In the genomic region with DNA sequence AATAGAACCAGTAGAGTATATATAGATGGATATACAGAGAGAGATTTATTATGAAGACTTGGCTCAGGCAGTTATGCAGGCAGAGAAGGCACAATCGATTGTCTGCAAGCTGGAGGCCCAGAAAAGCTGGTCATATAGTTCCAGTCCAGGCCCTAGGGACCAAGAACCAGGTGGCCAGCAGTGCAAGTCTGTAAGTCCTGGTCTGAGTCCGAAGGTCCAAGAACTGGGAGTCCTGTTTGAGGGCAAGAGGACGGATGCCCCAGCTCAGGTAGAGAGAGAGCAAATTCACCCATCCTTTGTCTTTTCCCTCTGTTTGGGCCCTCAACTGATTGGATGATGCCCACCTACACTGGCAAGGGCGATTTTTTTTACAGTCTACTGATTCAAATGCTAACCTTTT, we compare ENCODE assay signal across 35 cellular contexts.
A peak's percentile ranks its signal among the peaks of the same experiment; 100 is the strongest.
DNase-seq lines count a peak whose midpoint lies in the region; ATAC-seq, FAIRE-seq and TF ChIP-seq lines count a peak whose summit lies in the region.
"Had no signal": no experiment of that assay in that cellular context is flagged by ENCODE, and none has a peak within 500 bp of the region (broad histone marks: within the 10 kb centered on the region; RNA-seq: fewer than 3 reads in every experiment).

No MANE protein-coding gene starts in this region.

- no peaks in the 10 kb centered on the region for H3K79me2 ChIP-seq in HepG2 (ENCODE audit: insufficient read depth, low read length)

- TF ChIP-seq POLR2A in HepG2 (IDR thresholded peaks at IDR 0.05; ENCODE audit: insufficient read depth in 1 of 2, low read depth in 2 of 2, low read length in 2 of 2) = no peak
- TF ChIP-seq POLR2A in right lobe of liver (IDR thresholded peaks at IDR 0.05) = no peak

- intact Hi-C loops in HepG2 (cut with micrococcal nuclease; ENCODE audit: unreplicated experiment) = no loop called here
- intact Hi-C loops in right lobe of liver (cut with DNase I) = no loop called here

- WGBS in HepG2 (ENCODE audit: low lambda C conversion rate) = 74% methylated on average over 4 of the region's 4 CpGs
- WGBS in liver = 73% methylated on average over 4 of the region's 4 CpGs
- 47% methylated on average over 2 of the region's 4 CpGs for WGBS in right lobe of liver (ENCODE audit: insufficient coverage, low coverage, low lambda C conversion rate, missing lambda C conversion rate)

- no peaks in the 10 kb centered on the region for H4K20me1 ChIP-seq in HepG2 (ENCODE audit: insufficient read depth, low read length)
- H4K20me1 ChIP-seq: BLaER1; BLaER1 treated with 17β-estradiol and CSF1 and Interleukin-3, amounts not matched to agents 10 nM and 100 nM had no signal

- no peak for TF ChIP-seq RAD21 in HepG2 (CRISPR knock-in tag; IDR thresholded peaks at IDR 0.05)
- no peak for TF ChIP-seq RAD21 in liver (IDR thresholded peaks at IDR 0.05)

- ATAC-seq in left lobe of liver (peak; percentile 63), HepG2 (no peak), right lobe of liver (peak in 3 of 4 donors; percentile 44 to 62 (median 61)), GM18502 (IDR thresholded peaks at IDR 0.05; ENCODE audit: poor library complexity, unreplicated experiment) (no peak)
- ATAC-seq: A549; CD8-positive, alpha-beta T cell had no signal

- TF ChIP-seq CTCF in HepG2 (CRISPR knock-in tag; IDR thresholded peaks at IDR 0.05) (no peak), liver (IDR thresholded peaks at IDR 0.05; ENCODE audit: low read depth, low read length, missing input control) (no peak), right lobe of liver (IDR thresholded peaks at IDR 0.05) (no peak)

- no peak overlapping the region for H3K4me3 ChIP-seq in HepG2 (replicated peaks in 1 of 3; ENCODE audit: insufficient read depth in 1 of 3, low read depth in 2 of 3, low read length in 3 of 3)
- no peak overlapping the region for H3K4me3 ChIP-seq in liver (ENCODE audit: low read depth in 1 of 3, low read length in 3 of 3)
- no peak overlapping the region for H3K4me3 ChIP-seq in right lobe of liver
- H3K4me3 ChIP-seq: A549; BLaER1; BLaER1 treated with 17β-estradiol and CSF1 and Interleukin-3, amounts not matched to agents 10 nM and 100 nM had no signal

- DNase-seq in left lobe of liver (ENCODE audit: low spot score) (peak; percentile 54), HepG2 (ENCODE audit: low spot score) (no peak), right lobe of liver (peak in 2 of 3 donors; percentile 54 to 57), NCI-H128 (lab: John Stamatoyannopoulos, UW; ENCODE audit: unreplicated experiment) (no peak), anterior cingulate cortex (lab: John Stamatoyannopoulos, UW) (no peak), SW480 (ENCODE audit: low spot score) (no peak)
- DNase-seq: 8988T; ACHN; AML-193; BE2C; C1 segment of cervical spinal cord; Caco-2; Calu3; CD4-positive, alpha-beta memory T cell; CD4-positive, alpha-beta T cell; CD4-positive, CD25-positive, alpha-beta regulatory T cell; CD8-positive, alpha-beta memory T cell; CD8-positive, alpha-beta T cell; COR-L47; DMS 273 treated with DMSO at 0.1 percent for 48 hours; DMS153; DMS53; DMS79; DMS79 treated with DMSO at 0.1 percent for 48 hours; DND-41; EL had no signal

- H3K4me2 ChIP-seq in HepG2 (ENCODE audit: low read depth, low read length) = no peak overlapping the region
- H3K4me2 ChIP-seq: A549; BLaER1; BLaER1 treated with 17β-estradiol and CSF1 and Interleukin-3, amounts not matched to agents 10 nM and 100 nM had no signal

- POLR2A ChIA-PET in HepG2 (lab: Yijun Ruan, JAX) = no interaction called here

- in situ Hi-C loops in HepG2 (cut with HindIII; ENCODE audit: extremely low pct_ligation_motif_present, low pct_unique_long_range_greater_than_20kb) = no loop called here

- no peak overlapping the region for H2AFZ ChIP-seq in HepG2 (ENCODE audit: low read length)

- BruUV-seq in HepG2 (replicated peaks; lab: Mats Ljungman, UMichigan) = no TSS peak

- no peaks in the 10 kb centered on the region for H3K27me3 ChIP-seq in HepG2 (ENCODE audit: control insufficient read depth in 1 of 2, insufficient read depth in 2 of 2, low read length in 2 of 2)
- H3K27me3 ChIP-seq in liver (ENCODE audit: control insufficient read depth in 4 of 4, insufficient read depth in 4 of 4, low read length in 3 of 4) = no peaks in the 10 kb centered on the region
- no peaks in the 10 kb centered on the region for H3K27me3 ChIP-seq in right lobe of liver
- H3K27me3 ChIP-seq: BE2C; BLaER1; BLaER1 treated with 17β-estradiol and CSF1 and Interleukin-3, amounts not matched to agents 10 nM and 100 nM had no signal

- TF ChIP-seq EP300 in HepG2 (IDR thresholded peaks at IDR 0.05; ENCODE audit: low read depth in 2 of 2, low read length in 2 of 2) = no peak
- no peak for TF ChIP-seq EP300 in HepG2 (CRISPR knock-in tag; IDR thresholded peaks at IDR 0.05; ENCODE audit: borderline replicate concordance)

- FAIRE-seq in HepG2 (lab: Jason Lieb, UNC) = no peak
- FAIRE-seq: A204.1, A549, D721Med had no signal

- CTCF ChIA-PET in HepG2 (lab: Yijun Ruan, JAX; ENCODE audit: low intra/inter-chr PET ratio, low total read pairs) = no interaction called here

- H3K27ac ChIP-seq in HepG2 (ENCODE audit: extremely low read length, insufficient read depth, low read length) (no peak overlapping the region), liver (ENCODE audit: low read depth in 1 of 2, low read length in 2 of 2) (no peak overlapping the region), right lobe of liver (peak overlapping the region in 2 of 3 donors; percentile 57 to 81)
- H3K27ac ChIP-seq: 22Rv1; A549; BLaER1; BLaER1 treated with 17β-estradiol and CSF1 and Interleukin-3, amounts not matched to agents 10 nM and 100 nM; C4-2B had no signal

- H3K9ac ChIP-seq in HepG2 (ENCODE audit: insufficient read depth, low read depth, low read length) (no peak overlapping the region), liver (ENCODE audit: low read depth in 1 of 2, low read length in 2 of 2) (no peak overlapping the region)
- H3K9ac ChIP-seq: BLaER1; BLaER1 treated with 17β-estradiol and CSF1 and Interleukin-3, amounts not matched to agents 10 nM and 100 nM had no signal

- H3K4me1 ChIP-seq in HepG2 (ENCODE audit: insufficient read depth, low read length) (peaks cover 12% of the 10 kb centered on the region), liver (ENCODE audit: control insufficient read depth in 4 of 4, insufficient read depth in 4 of 4, low read length in 3 of 4) (peaks cover 0 to 12% (median 5%) of the 10 kb centered on the region in 4 donors), right lobe of liver (peaks cover 0 to 36% (median 8%) of the 10 kb centered on the region in 4 donors)
- H3K4me1 ChIP-seq: BE2C, BLaER1 had no signal

- H3K36me3 ChIP-seq in HepG2 (replicated peaks in 1 of 2; ENCODE audit: control insufficient read depth in 1 of 2, insufficient read depth in 2 of 2, low read length in 2 of 2) (no peaks in the 10 kb centered on the region), liver (ENCODE audit: control insufficient read depth in 4 of 4, insufficient read depth in 3 of 4, low read depth in 1 of 4, low read length in 3 of 4) (no peaks in the 10 kb centered on the region), right lobe of liver (no peaks in the 10 kb centered on the region)
- H3K36me3 ChIP-seq: BE2C had no signal

- H3K9me3 ChIP-seq in HepG2 (ENCODE audit: low read length) (peaks cover 12% of the 10 kb centered on the region), liver (ENCODE audit: control insufficient read depth in 4 of 4, low read length in 3 of 4) (peaks cover 0 to 9% (median 2%) of the 10 kb centered on the region in 4 donors), right lobe of liver (peaks cover 0 to 6% (median 0%) of the 10 kb centered on the region in 4 donors)

TF ChIP-seq in HepG2, 621 proteins besides CTCF, POLR2A, EP300 and RAD21:
- TF ChIP-seq ZNF75D (CRISPR knock-in tag; IDR thresholded peaks at IDR 0.05; ENCODE audit: borderline replicate concordance) = no peak
- TF ChIP-seq HNF4A (CRISPR knock-in tag; IDR thresholded peaks at IDR 0.05) = peak; percentile 11; the same call in 1 of the 2 replicates
TF ChIP-seq in HepG2: peak in this region for 1.

TF ChIP-seq in liver, 16 proteins besides CTCF, POLR2A, EP300 and RAD21:
- no peak for TF ChIP-seq YY1 (IDR thresholded peaks at IDR 0.05)
- TF ChIP-seq HNF4A (conservative IDR thresholded peaks at IDR 0.05) = peak; percentile 76 to 87
- TF ChIP-seq, protein P1, sequence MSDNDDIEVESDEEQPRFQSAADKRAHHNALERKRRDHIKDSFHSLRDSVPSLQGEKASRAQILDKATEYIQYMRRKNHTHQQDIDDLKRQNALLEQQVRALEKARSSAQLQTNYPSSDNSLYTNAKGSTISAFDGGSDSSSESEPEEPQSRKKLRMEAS (IDR thresholded peaks at IDR 0.05) = no peak
- TF ChIP-seq FOXA2 (IDR thresholded peaks at IDR 0.05) = no peak
- TF ChIP-seq HNF4G (IDR thresholded peaks at IDR 0.05) = peak; percentile 23
- TF ChIP-seq EGR1 (IDR thresholded peaks at IDR 0.05; ENCODE audit: low read depth in 2 of 2) = no peak
- no peak for TF ChIP-seq JUND (IDR thresholded peaks at IDR 0.05)
- peak; percentile 7 to 23 for TF ChIP-seq RXRA (IDR thresholded peaks at IDR 0.05)

Comparison
In these comparisons a context has a peak if more than half of its experiments do, and no peak if none do; other contexts are left out.
1. ATAC-seq: peak in left lobe of liver (single experiment) and right lobe of liver (3 of 4); none in HepG2 (single experiment) and GM18502 (single experiment).
2. DNase-seq: peak in left lobe of liver (single experiment) and right lobe of liver (2 of 3); none in HepG2 (single experiment), NCI-H128 (single experiment), anterior cingulate cortex (0 of 58) and SW480 (single experiment).
3. H3K27ac ChIP-seq: peak in right lobe of liver (2 of 3); none in HepG2 (single experiment) and liver (0 of 2).